In genomic region chr9:33076360-33077004, GRCh38 we compare ENCODE assay signal across 1 cellular context.
A peak's percentile ranks its signal among the peaks of the same experiment; 100 is the strongest.
TF ChIP-seq lines count a peak whose summit lies in the region.

SMU1 (minus strand) TSS chr9:33076674; CDS start chr9:33076608, 66 bp downstream.

TF ChIP-seq in K562, 482 proteins besides CTCF, POLR2A, EP300 and RAD21 (continued from another document and continues in another):
- TF ChIP-seq MYC (IDR thresholded peaks at IDR 0.05; ENCODE audit: low read depth, low read length), result peak; percentile 38; the same call in 1 of the 2 replicates
- no peak for TF ChIP-seq MYC (CRISPR knock-in tag; IDR thresholded peaks at IDR 0.05; ENCODE audit: borderline replicate concordance, low read depth)
- no peak for TF ChIP-seq FOXP1 (CRISPR knock-in tag; IDR thresholded peaks at IDR 0.05)
- TF ChIP-seq SAFB2 (IDR thresholded peaks at IDR 0.05; ENCODE audit: borderline replicate concordance, low read depth, low read length, severe bottlenecking), result no peak
- TF ChIP-seq MXD1 (CRISPR knock-in tag; IDR thresholded peaks at IDR 0.05; ENCODE audit: borderline replicate concordance, poor library complexity, severe bottlenecking), result no peak
- TF ChIP-seq U2AF2 (optimal IDR thresholded peaks at IDR 0.05; ENCODE audit: low read depth, low read length), result no peak
- TF ChIP-seq FOXK1 (CRISPR knock-in tag; IDR thresholded peaks at IDR 0.05; ENCODE audit: borderline replicate concordance), result no peak
- no peak for TF ChIP-seq FOXO4 (CRISPR knock-in tag; IDR thresholded peaks at IDR 0.05)
- no peak for TF ChIP-seq ZNF707 (CRISPR knock-in tag; conservative IDR thresholded peaks at IDR 0.05)
- TF ChIP-seq ZBTB11 (CRISPR knock-in tag; IDR thresholded peaks at IDR 0.05), result peak in 1 of 3 experiments; percentile 58; a peak in 2 of 6 replicates
- TF ChIP-seq PHB2 (IDR thresholded peaks at IDR 0.05; ENCODE audit: low read depth), result no peak
- no peak for TF ChIP-seq BRF2 (IDR thresholded peaks at IDR 0.05; ENCODE audit: borderline replicate concordance, insufficient read depth, insufficient read length)
- TF ChIP-seq THAP12 (CRISPR knock-in tag; IDR thresholded peaks at IDR 0.05), result no peak
- no peak for TF ChIP-seq FOXJ2 (tag; IDR thresholded peaks at IDR 0.05)
- TF ChIP-seq ZFPM2 (CRISPR knock-in tag; IDR thresholded peaks at IDR 0.05), result no peak
- TF ChIP-seq HNRNPK (IDR thresholded peaks at IDR 0.05; ENCODE audit: low read depth, low read length, poor library complexity, severe bottlenecking), result no peak
- no peak for TF ChIP-seq ZSCAN29 (IDR thresholded peaks at IDR 0.05)
- no peak for TF ChIP-seq ZKSCAN3 (CRISPR knock-in tag; IDR thresholded peaks at IDR 0.05)
- TF ChIP-seq COPS2 (conservative IDR thresholded peaks at IDR 0.05), result no peak
- TF ChIP-seq ZNF232 (CRISPR knock-in tag; IDR thresholded peaks at IDR 0.05), result no peak
- TF ChIP-seq SMARCB1 (IDR thresholded peaks at IDR 0.05; ENCODE audit: insufficient read length, low read depth), result no peak
- TF ChIP-seq CLOCK (CRISPR knock-in tag; IDR thresholded peaks at IDR 0.05; ENCODE audit: borderline replicate concordance), result no peak
- no peak for TF ChIP-seq GATAD2A (IDR thresholded peaks at IDR 0.05)
- no peak for TF ChIP-seq IRF9 (tag; IDR thresholded peaks at IDR 0.05)
- TF ChIP-seq ZBTB26 (CRISPR knock-in tag; IDR thresholded peaks at IDR 0.05), result no peak
- TF ChIP-seq EHMT2 (IDR thresholded peaks at IDR 0.05), result no peak
- no peak for TF ChIP-seq NR2F6 (CRISPR knock-in tag; IDR thresholded peaks at IDR 0.05)
- peak; percentile 82; the same call in 1 of the 2 replicates for TF ChIP-seq CBX1 (IDR thresholded peaks at IDR 0.05; ENCODE audit: low read depth)
- TF ChIP-seq KLF16 (IDR thresholded peaks at IDR 0.05), result no peak
- TF ChIP-seq ZNF217 (CRISPR knock-in tag; IDR thresholded peaks at IDR 0.05), result no peak
- TF ChIP-seq CBFA2T2 (conservative IDR thresholded peaks at IDR 0.05), result no peak
- peak; percentile 99 for TF ChIP-seq CREB1 (IDR thresholded peaks at IDR 0.05)
- peak; percentile 96 for TF ChIP-seq CREB1 (CRISPR knock-in tag; IDR thresholded peaks at IDR 0.05)
- TF ChIP-seq IRF2 (CRISPR knock-in tag; IDR thresholded peaks at IDR 0.05), result no peak
- peak; percentile 87 for TF ChIP-seq PKNOX1 (IDR thresholded peaks at IDR 0.05)
